ENCODE assay signal across 8 cellular contexts in genomic region chr16:57480127-57480753, GRCh38. TPM values are rescaled to one million over a fixed set of nuclear protein-coding genes. Genes with fewer than 3 reads are reported as not detected.
DNase-seq lines count a peak whose midpoint lies in the region; ATAC-seq and TF ChIP-seq lines count a peak whose summit lies in the region.

No MANE protein-coding gene starts in this region.

- peak overlapping the region; percentile 73 for H3K4me3 Mint-ChIP-seq in progenitor cell of endocrine pancreas (ENCODE audit: low read depth)

- H3K9ac ChIP-seq in Karpas-422 (ENCODE audit: low read length): no peak overlapping the region

- no peak for TF ChIP-seq CTCF in WERI-Rb-1 (IDR thresholded peaks at IDR 0.05; ENCODE audit: low read depth, low read length)
- TF ChIP-seq CTCF in progenitor cell of endocrine pancreas (IDR thresholded peaks at IDR 0.05; ENCODE audit: unreplicated experiment): no peak

- peaks cover 9% of the 10 kb centered on the region for H3K4me1 ChIP-seq in Karpas-422 (ENCODE audit: low read length)

- ATAC-seq in left ventricle myocardium superior: peak; percentile 79
- no peak for ATAC-seq in HG03196 (IDR thresholded peaks at IDR 0.05; ENCODE audit: unreplicated experiment)
- ATAC-seq in HG02970 (IDR thresholded peaks at IDR 0.05; ENCODE audit: low FRiP score, unreplicated experiment): no peak

- H3K36me3 Mint-ChIP-seq in progenitor cell of endocrine pancreas (ENCODE audit: insufficient read depth): peaks cover 3% of the 10 kb centered on the region

- peaks cover 2% of the 10 kb centered on the region; the same call in 1 of the 2 replicates for H4K20me1 ChIP-seq in Karpas-422 (ENCODE audit: insufficient read depth, low read depth, low read length)

- no peaks in the 10 kb centered on the region for H3K79me2 ChIP-seq in Karpas-422 (ENCODE audit: low read length)

- H3K4me1 Mint-ChIP-seq in progenitor cell of endocrine pancreas (ENCODE audit: low read depth): peaks cover 31% of the 10 kb centered on the region

- H3K36me3 ChIP-seq in WERI-Rb-1: no peaks in the 10 kb centered on the region
- no peaks in the 10 kb centered on the region for H3K36me3 ChIP-seq in Karpas-422 (ENCODE audit: insufficient read depth, low read length)

- H3K27me3 Mint-ChIP-seq in progenitor cell of endocrine pancreas: peaks cover 6% of the 10 kb centered on the region

- H3K9me3 ChIP-seq in WERI-Rb-1 (ENCODE audit: severe bottlenecking) (no peaks in the 10 kb centered on the region), Karpas-422 (ENCODE audit: low read length) (no peaks in the 10 kb centered on the region)

- H3K27ac Mint-ChIP-seq in progenitor cell of endocrine pancreas: peak overlapping the region; percentile 90

- no peaks in the 10 kb centered on the region for H3K9me3 Mint-ChIP-seq in progenitor cell of endocrine pancreas (ENCODE audit: low read depth)

- intact Hi-C loops in left ventricle myocardium superior (cut with micrococcal nuclease): no loop called here

- DNase-seq in COLO829 (ENCODE audit: low spot score) (peak; percentile 19), WERI-Rb-1 (peak; percentile 74), left ventricle myocardium superior (peak; percentile 77), progenitor cell of endocrine pancreas (ENCODE audit: low spot score, unreplicated experiment) (no peak), Karpas-422 (no peak), NK-92 (lab: John Stamatoyannopoulos, UW; ENCODE audit: unreplicated experiment) (no peak)

- H3K9me2 ChIP-seq in Karpas-422 (replicated peaks; ENCODE audit: insufficient read depth, low read length): no peaks in the 10 kb centered on the region

- H3K4me3 ChIP-seq in WERI-Rb-1 (ENCODE audit: low read depth, low read length) (peak overlapping the region; percentile 27), Karpas-422 (ENCODE audit: low read length) (no peak overlapping the region)

- no peak overlapping the region for H2AFZ ChIP-seq in Karpas-422 (ENCODE audit: low read length)

- H3K4me2 ChIP-seq in Karpas-422 (ENCODE audit: low read depth, low read length, poor library complexity, severe bottlenecking): no peak overlapping the region

- H3K27me3 ChIP-seq in WERI-Rb-1 (ENCODE audit: insufficient read depth, low read depth, severe bottlenecking): no peaks in the 10 kb centered on the region
- no peaks in the 10 kb centered on the region for H3K27me3 ChIP-seq in Karpas-422 (ENCODE audit: low read length)

- H3K27ac ChIP-seq in WERI-Rb-1: peak overlapping the region; percentile 51
- H3K27ac ChIP-seq in Karpas-422 (ENCODE audit: low read length): no peak overlapping the region

RNA-seq across cellular contexts. Expression of gene DOK4, which starts 6.1 kb away (rescaled TPM):
- total RNA-seq in left ventricle myocardium superior (9.1 TPM), progenitor cell of endocrine pancreas (35.0 and 38.6 TPM in 2 replicates)
- 3.2 and 3.4 TPM in 2 replicates for total RNA-seq in Karpas-422 (2014; rRNA removed; shearing (Covaris generic); ENCODE audit: low replicate concordance)

RNA-seq across cellular contexts. Expression of gene POLR2C, which starts 17.8 kb away (rescaled TPM):
- total RNA-seq in left ventricle myocardium superior: 37.3 TPM
- 68.5 and 69.6 TPM in 2 replicates for total RNA-seq in progenitor cell of endocrine pancreas
- 75.5 and 87.6 TPM in 2 replicates for total RNA-seq in Karpas-422 (2014; rRNA removed; shearing (Covaris generic); ENCODE audit: low replicate concordance)

RNA-seq across cellular contexts. Expression of gene COQ9, which starts 33.0 kb away (rescaled TPM):
- 205 TPM for total RNA-seq in left ventricle myocardium superior
- 70.2 and 74.5 TPM in 2 replicates for total RNA-seq in progenitor cell of endocrine pancreas
- total RNA-seq in Karpas-422 (2014; rRNA removed; shearing (Covaris generic); ENCODE audit: low replicate concordance): 39.5 and 46.9 TPM in 2 replicates

RNA-seq across cellular contexts. Expression of gene CIAPIN1, which starts 33.1 kb away (rescaled TPM):
- 52.2 TPM for total RNA-seq in left ventricle myocardium superior
- total RNA-seq in progenitor cell of endocrine pancreas: 79.3 and 83.3 TPM in 2 replicates
- 37.7 and 70.6 TPM in 2 replicates for total RNA-seq in Karpas-422 (2014; rRNA removed; shearing (Covaris generic); ENCODE audit: low replicate concordance)

RNA-seq across cellular contexts. Expression of gene CCDC102A, which starts 56.1 kb away (rescaled TPM):
- 13.2 TPM for total RNA-seq in left ventricle myocardium superior
- total RNA-seq in progenitor cell of endocrine pancreas: 15.6 and 16.9 TPM in 2 replicates
- total RNA-seq in Karpas-422 (2014; rRNA removed; shearing (Covaris generic); ENCODE audit: low replicate concordance): 5.9 and 25.7 TPM in 2 replicates

Comparison
In these comparisons a context has a peak if more than half of its experiments do, and no peak if none do; other contexts are left out.
1. DNase-seq: peak in COLO829 (single experiment), WERI-Rb-1 (single experiment) and left ventricle myocardium superior (single experiment); none in progenitor cell of endocrine pancreas (single experiment), Karpas-422 (single experiment) and NK-92 (single experiment).